ENCODE assay signal across 24 cellular contexts in the genomic region with DNA sequence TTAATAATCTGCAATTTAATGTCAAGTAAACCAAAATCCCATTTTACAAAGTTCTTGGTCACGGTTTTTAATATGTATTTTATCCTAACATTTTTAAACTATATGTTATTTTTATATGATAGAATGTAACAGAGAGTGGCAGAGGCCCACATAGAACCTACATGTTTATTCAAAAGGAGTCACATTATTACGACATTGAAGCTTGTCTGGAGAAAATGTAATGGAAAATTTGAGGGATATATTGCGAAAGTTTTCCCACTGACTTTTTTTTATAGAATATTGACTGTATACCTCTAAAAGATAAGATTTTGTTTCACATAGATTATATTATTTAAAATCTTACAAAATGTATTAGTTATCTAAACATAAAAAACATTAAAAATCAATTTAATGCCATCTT.
DNase-seq lines count a peak whose midpoint lies in the region; ATAC-seq and TF ChIP-seq lines count a peak whose summit lies in the region.
"Had no signal": no experiment of that assay in that cellular context is flagged by ENCODE, and none has a peak within 500 bp of the region (broad histone marks: within the 10 kb centered on the region; RNA-seq: fewer than 3 reads in every experiment).

No MANE protein-coding gene starts in this region.

- H3K27ac ChIP-seq in HCT116 (ENCODE audit: low read depth, low read length), result no peak overlapping the region
- H3K27ac ChIP-seq in smooth muscle cell (ENCODE audit: low read depth), result peak overlapping the region; percentile 87
- H3K27ac ChIP-seq: cardiac muscle cell, heart left ventricle, prostate gland, testis had no signal

- H4K20me1 ChIP-seq in HCT116 (ENCODE audit: insufficient read depth) (no peaks in the 10 kb centered on the region), smooth muscle cell (ENCODE audit: low read depth) (no peaks in the 10 kb centered on the region)

- CTCF ChIA-PET in HCT116 (lab: Charles Lee), result no interaction called here

- POLR2A ChIA-PET in HCT116 (lab: Charles Lee), result no interaction called here

- no TSS peak for BruUV-seq in HCT116 (replicated peaks; lab: Mats Ljungman, UMichigan)

- WGBS in smooth muscle cell (ENCODE audit: low lambda C conversion rate), result 54% methylated on average over 3 of the region's 3 CpGs

- H3K4me3 ChIP-seq in HCT116 (replicated peaks in 1 of 2; ENCODE audit: low read depth in 1 of 2, low read length in 2 of 2) (no peak overlapping the region), adipocyte (ENCODE audit: low read length) (no peak overlapping the region), fibroblast of pulmonary artery (replicated peaks; ENCODE audit: low read depth, low read length) (no peak overlapping the region), smooth muscle cell (no peak overlapping the region)
- H3K4me3 ChIP-seq: cardiac muscle cell, heart left ventricle, prostate gland, testis had no signal

- H3K36me3 ChIP-seq in HCT116 (ENCODE audit: control insufficient read depth in 1 of 2, insufficient read depth in 2 of 2, low read length in 2 of 2), result no peaks in the 10 kb centered on the region
- no peaks in the 10 kb centered on the region for H3K36me3 ChIP-seq in adipocyte (ENCODE audit: control insufficient read depth, insufficient read depth, low read length, severe bottlenecking)
- no peaks in the 10 kb centered on the region for H3K36me3 ChIP-seq in smooth muscle cell (ENCODE audit: low read depth)
- H3K36me3 ChIP-seq: cardiac muscle cell, heart left ventricle, prostate gland had no signal

- RAD21 ChIA-PET in HCT116 (lab: Charles Lee; ENCODE audit: low non-redundant PET in 1 of 2, low total read pairs in 2 of 2, uncharacterized antibody in 2 of 2, unreplicated experiment in 2 of 2), result no interaction called here

- H3K4me1 ChIP-seq in HCT116 (ENCODE audit: control insufficient read depth in 1 of 2, insufficient read depth in 2 of 2, low read length in 2 of 2) (no peaks in the 10 kb centered on the region), adipocyte (ENCODE audit: control insufficient read depth, insufficient read depth, low read length) (peaks cover 9% of the 10 kb centered on the region), smooth muscle cell (ENCODE audit: low read depth) (peaks cover 8% of the 10 kb centered on the region)
- H3K4me1 ChIP-seq: heart left ventricle, prostate gland, testis had no signal

- H3K27me3 ChIP-seq in HCT116 (ENCODE audit: insufficient read depth, low read length), result no peaks in the 10 kb centered on the region
- no peaks in the 10 kb centered on the region for H3K27me3 ChIP-seq in adipocyte (replicated peaks; ENCODE audit: control insufficient read depth, insufficient read depth, low read length)
- H3K27me3 ChIP-seq in smooth muscle cell (ENCODE audit: low read depth), result no peaks in the 10 kb centered on the region
- H3K27me3 ChIP-seq: cardiac muscle cell, heart left ventricle, testis had no signal

- H3F3A ChIP-seq in smooth muscle cell (ENCODE audit: low read depth), result no peaks in the 10 kb centered on the region

- H3K9ac ChIP-seq in HCT116 (ENCODE audit: low read length) (no peak overlapping the region), adipocyte (ENCODE audit: low read length) (peak overlapping the region; percentile 53), smooth muscle cell (ENCODE audit: low read depth) (peak overlapping the region; percentile 56)

- DNase-seq in HCT116 (ENCODE audit: low read depth, low spot score) (no peak), adipocyte (ENCODE audit: low read depth) (peak; percentile 86), fibroblast of pulmonary artery (ENCODE audit: low read depth) (peak; percentile 37), smooth muscle cell (lab: John Stamatoyannopoulos, UW; ENCODE audit: unreplicated experiment) (no peak), HPDE6-E6E7 (ENCODE audit: extremely low spot score) (no peak)
- DNase-seq in activated CD4-positive, CD25-positive, alpha-beta regulatory T cell treated with anti-CD3 and anti-CD28 coated beads, Interleukin-2, amount 50 U/mL, for 72 hours, result no peak
- no peak for DNase-seq in activated CD4-positive, alpha-beta T cell treated with anti-CD3 and anti-CD28 coated beads, Interleukin-2, amount 50 U/mL, for 4 hours
- DNase-seq: activated CD4-positive, alpha-beta T cell treated with anti-CD3 and anti-CD28 coated beads, Interleukin-2, amount 50 U/mL, for 48 hours; activated CD4-positive, CD25-positive, alpha-beta regulatory T cell; activated naive CD4-positive, alpha-beta T cell treated with anti-CD3 and anti-CD28 coated beads, Interleukin-2, amount 10 ng/mL, durations not matched to agents 7 days and 5 days; amygdala; Calu3; DND-41; heart left ventricle; left cardiac atrium; NCI-H1048; NCI-H187 treated with DMSO at 0.1 percent for 48 hours; NCI-H524 treated with DMSO at 0.1 percent for 48 hours; SHP77; stimulated activated naive CD4-positive, alpha-beta T cell treated with Interleukin-2 at 50 U/mL for 16 hours; T-helper 1 cell; testis had no signal

- H3K4me2 ChIP-seq in HCT116 (ENCODE audit: low read length) (no peak overlapping the region), smooth muscle cell (peak overlapping the region; percentile 62)

- TF ChIP-seq POLR2A in HCT116 (IDR thresholded peaks at IDR 0.05; ENCODE audit: borderline replicate concordance, extremely low read depth, insufficient read depth, insufficient read length), result no peak

- ATAC-seq in HCT116, result no peak
- ATAC-seq: heart left ventricle, left cardiac atrium had no signal

- no peak overlapping the region for H2AFZ ChIP-seq in HCT116 (ENCODE audit: low read depth, low read length, poor library complexity, severe bottlenecking)
- H2AFZ ChIP-seq in smooth muscle cell (ENCODE audit: low read depth), result no peak overlapping the region

- H3K79me2 ChIP-seq in HCT116 (ENCODE audit: insufficient read depth, low read length) (no peaks in the 10 kb centered on the region), smooth muscle cell (ENCODE audit: low read depth) (peaks cover 12% of the 10 kb centered on the region)

- no peaks in the 10 kb centered on the region for H3K9me3 ChIP-seq in HCT116 (ENCODE audit: control insufficient read depth in 1 of 2, insufficient read depth in 1 of 2, low read depth in 1 of 2, low read length in 2 of 2)
- peaks cover 11% of the 10 kb centered on the region for H3K9me3 ChIP-seq in adipocyte (ENCODE audit: control insufficient read depth, low read length)
- H3K9me3 ChIP-seq in smooth muscle cell (replicated peaks; ENCODE audit: low read depth), result peaks cover 14% of the 10 kb centered on the region
- H3K9me3 ChIP-seq: prostate gland, testis had no signal

- intact Hi-C loops in HCT116 (cut with micrococcal nuclease), result no loop called here

- TF ChIP-seq RAD21 in HCT116 (IDR thresholded peaks at IDR 0.05; ENCODE audit: low read depth), result no peak

- no peaks in the 10 kb centered on the region for H3K9me2 ChIP-seq in HCT116 (ENCODE audit: insufficient read depth)

- TF ChIP-seq CTCF in HCT116 (IDR thresholded peaks at IDR 0.05 in 2 of 3, conservative IDR thresholded peaks at IDR 0.05 in 1 of 3; ENCODE audit: borderline replicate concordance in 1 of 3, insufficient read depth in 1 of 3, low read depth in 2 of 3, low read length in 2 of 3) (no peak), fibroblast of pulmonary artery (IDR thresholded peaks at IDR 0.05; ENCODE audit: low read length, missing control alignments) (no peak), smooth muscle cell (IDR thresholded peaks at IDR 0.05; ENCODE audit: borderline replicate concordance, insufficient read depth, poor library complexity, severe bottlenecking) (no peak)

TF ChIP-seq in HCT116, 20 proteins besides CTCF, POLR2A, EP300 and RAD21:
- TF ChIP-seq YY1 (IDR thresholded peaks at IDR 0.05; ENCODE audit: extremely low read depth, insufficient replicate concordance, low read depth, low read length), result no peak
- peak; percentile 47; the same call in 1 of the 2 replicates for TF ChIP-seq CEBPB (IDR thresholded peaks at IDR 0.05; ENCODE audit: low read depth)

Comparison
In these comparisons a context has a peak if more than half of its experiments do, and no peak if none do; other contexts are left out.
1. DNase-seq: peak in adipocyte (single experiment) and fibroblast of pulmonary artery (single experiment); none in HCT116 (single experiment), smooth muscle cell (single experiment), activated CD4-positive, CD25-positive, alpha-beta regulatory T cell treated with anti-CD3 and anti-CD28 coated beads, Interleukin-2, amount 50 U/mL, for 72 hours (single experiment), activated CD4-positive, alpha-beta T cell treated with anti-CD3 and anti-CD28 coated beads, Interleukin-2, amount 50 U/mL, for 4 hours (0 of 2) and HPDE6-E6E7 (single experiment).